Comparison of ENCODE assay signal across 8 cellular contexts in genomic region chr7:37683263-37684120, GRCh38. TPM values are rescaled to one million over a fixed set of nuclear protein-coding genes. Genes with fewer than 3 reads are reported as not detected.
A peak's percentile ranks its signal among the peaks of the same experiment; 100 is the strongest.
DNase-seq lines count a peak whose midpoint lies in the region; ATAC-seq lines count a peak whose summit lies in the region.

Gene GPR141, plus strand, starts transcription at chr7:37683766. Its CDS starts 56,628 bp downstream, at chr7:37740394.

- H3K27ac ChIP-seq in naive thymus-derived CD4-positive, alpha-beta T cell (ENCODE audit: low read depth, low read length) = no peak within 1 kb of the TSS

- H3K4me3 ChIP-seq in NT2/D1 (ENCODE audit: insufficient read length, low read depth) = no peak within 1 kb of the TSS
- no peak within 1 kb of the TSS for H3K4me3 ChIP-seq in naive thymus-derived CD4-positive, alpha-beta T cell (ENCODE audit: low read length)

- POLR2A ChIA-PET in naive thymus-derived CD4-positive, alpha-beta T cell (lab: Charles Lee) = no interaction called here

- no peaks in the 10 kb centered on the region for H3K36me3 Mint-ChIP-seq in naive thymus-derived CD4-positive, alpha-beta T cell

- H3K36me3 ChIP-seq in NT2/D1 (ENCODE audit: insufficient read depth, insufficient read length, low read length) = no peaks in the 10 kb centered on the region
- H3K36me3 ChIP-seq in naive thymus-derived CD4-positive, alpha-beta T cell (ENCODE audit: control insufficient read depth in 2 of 3, insufficient read depth in 3 of 3, low read length in 3 of 3) = no peaks in the 10 kb centered on the region

- peak within 1 kb of the TSS in 1 of 10 donors; percentile 76 for H3K4me3 Mint-ChIP-seq in naive thymus-derived CD4-positive, alpha-beta T cell

- H3K9me3 ChIP-seq in NT2/D1 (ENCODE audit: insufficient read depth, low read length) = no peaks in the 10 kb centered on the region
- H3K9me3 ChIP-seq in naive thymus-derived CD4-positive, alpha-beta T cell (ENCODE audit: control insufficient read depth in 2 of 3, low read length in 3 of 3) = no peaks in the 10 kb centered on the region

- DNase-seq in NCI-H345 (lab: John Stamatoyannopoulos, UW) (peak; percentile 35), NCI-H345 treated with DMSO at 0.1 percent for 48 hours (lab: John Stamatoyannopoulos, UW; ENCODE audit: unreplicated experiment) (no peak), NT2/D1 (ENCODE audit: low read depth, low spot score) (peak; percentile 46), NCI-H748 (lab: John Stamatoyannopoulos, UW; ENCODE audit: unreplicated experiment) (no peak), HUDEP-2 (lab: John Stamatoyannopoulos, UW; ENCODE audit: unreplicated experiment in 76 of 76) (no peak)
- DNase-seq in naive thymus-derived CD4-positive, alpha-beta T cell = no peak
- no peak for DNase-seq in stimulated activated CD4-positive, alpha-beta T cell treated with anti-CD3 and anti-CD28 coated beads, Interleukin-2, amount 100 ng/mL, for 24 hours

- peak; percentile 91 for ATAC-seq in HG02943 (IDR thresholded peaks at IDR 0.05; ENCODE audit: low read depth, unreplicated experiment)
- ATAC-seq in naive thymus-derived CD4-positive, alpha-beta T cell = peak; percentile 76

- no peaks in the 10 kb centered on the region for H3K27me3 ChIP-seq in NT2/D1 (ENCODE audit: insufficient read depth, insufficient read length)
- no peaks in the 10 kb centered on the region for H3K27me3 ChIP-seq in naive thymus-derived CD4-positive, alpha-beta T cell (ENCODE audit: control insufficient read depth in 2 of 2, insufficient read depth in 2 of 2, low read length in 2 of 2)

- CTCF ChIA-PET in naive thymus-derived CD4-positive, alpha-beta T cell (lab: Charles Lee) = no interaction called here

- H3K27me3 Mint-ChIP-seq in naive thymus-derived CD4-positive, alpha-beta T cell = peaks cover 10 to 36% (median 22%) of the 10 kb centered on the region in 5 donors

- peaks cover 0 to 5% (median 0%) of the 10 kb centered on the region in 7 donors for H3K4me1 Mint-ChIP-seq in naive thymus-derived CD4-positive, alpha-beta T cell

- no peak within 1 kb of the TSS for H3K27ac Mint-ChIP-seq in naive thymus-derived CD4-positive, alpha-beta T cell

- H3K9ac ChIP-seq in NT2/D1 (ENCODE audit: insufficient read length, low read depth) = no peak within 1 kb of the TSS

- H3K9me3 Mint-ChIP-seq in naive thymus-derived CD4-positive, alpha-beta T cell = no peaks in the 10 kb centered on the region

- H3K4me1 ChIP-seq in NT2/D1 (ENCODE audit: insufficient read depth, insufficient read length) = no peaks in the 10 kb centered on the region
- no peaks in the 10 kb centered on the region for H3K4me1 ChIP-seq in naive thymus-derived CD4-positive, alpha-beta T cell (ENCODE audit: control insufficient read depth in 2 of 2, insufficient read depth in 2 of 2, low read length in 2 of 2)

- intact Hi-C loops in naive thymus-derived CD4-positive, alpha-beta T cell (cut with micrococcal nuclease) = no loop called here

RNA-seq across cellular contexts. Expression of gene GPR141, which starts in this region (rescaled TPM):
- total RNA-seq in naive thymus-derived CD4-positive, alpha-beta T cell = 10 to 100 TPM in 1 of 5 experiments, 1 to 10 TPM in 1, under 1 TPM in 1, not detected in 2; 0.38 to 16.4 (median 1.1) TPM
- polyA plus RNA-seq in naive thymus-derived CD4-positive, alpha-beta T cell = not detected

Comparison
In these comparisons a context has a peak if more than half of its experiments do, and no peak if none do; other contexts are left out.
1. DNase-seq: peak in NCI-H345 (single experiment) and NT2/D1 (single experiment); none in NCI-H345 treated with DMSO at 0.1 percent for 48 hours (single experiment), naive thymus-derived CD4-positive, alpha-beta T cell (0 of 9), NCI-H748 (single experiment), HUDEP-2 (0 of 76) and stimulated activated CD4-positive, alpha-beta T cell treated with anti-CD3 and anti-CD28 coated beads, Interleukin-2, amount 100 ng/mL, for 24 hours (0 of 2).